Comparison of ENCODE assay signal across 16 cellular contexts in genomic region chr5:122424211-122424610, GRCh38.
DNase-seq lines count a peak whose midpoint lies in the region; ATAC-seq and TF ChIP-seq lines count a peak whose summit lies in the region.
"Had no signal": no experiment of that assay in that cellular context is flagged by ENCODE, and none has a peak within 500 bp of the region (broad histone marks: within the 10 kb centered on the region; RNA-seq: fewer than 3 reads in every experiment).

No MANE protein-coding gene starts in this region.

- H3K27ac Mint-ChIP-seq in chondrocyte (ENCODE audit: unreplicated experiment) = no peak overlapping the region

- H3K27me3 Mint-ChIP-seq in chondrocyte (ENCODE audit: low read depth) = no peaks in the 10 kb centered on the region

- peaks cover 3% of the 10 kb centered on the region for H3K36me3 Mint-ChIP-seq in chondrocyte (ENCODE audit: low read depth)

- no peak overlapping the region for H3K4me3 Mint-ChIP-seq in chondrocyte (ENCODE audit: unreplicated experiment)

- no peak for TF ChIP-seq CTCF in chondrocyte (IDR thresholded peaks at IDR 0.05)

- intact Hi-C loops in left colon (cut with DNase I, micrococcal nuclease) = no loop called here

- no peaks in the 10 kb centered on the region for H3K27me3 ChIP-seq in HUES48 (ENCODE audit: control insufficient read depth, insufficient read depth, low read length)
- H3K27me3 ChIP-seq: SJCRH30 had no signal

- DNase-seq in DMS 273 treated with DMSO at 0.1 percent for 48 hours (lab: John Stamatoyannopoulos, UW) (peak; percentile 64), cerebellar cortex (ENCODE audit: low spot score) (peak; percentile 45), pons (ENCODE audit: low spot score) (peak; percentile 28), left colon (no peak), chondrocyte (ENCODE audit: low spot score) (no peak)
- DNase-seq: Caco-2, GDM1, GM23248, MV-4-11, NCI-H146, NCI-H2081 treated with DMSO at 0.1 percent for 48 hours, OCI-M1, SJCRH30 had no signal

- H3K27ac ChIP-seq in HUES48 (ENCODE audit: low read depth, low read length) = peak overlapping the region; percentile 34
- H3K27ac ChIP-seq: GM23248, RWPE1, SJCRH30 had no signal

- H3K4me1 ChIP-seq in HUES48 (ENCODE audit: control insufficient read depth, insufficient read depth, low read length) = peaks cover 17% of the 10 kb centered on the region
- H3K4me1 ChIP-seq: SJCRH30 had no signal

- no peak overlapping the region for H3K9ac ChIP-seq in HUES48 (ENCODE audit: low read depth, low read length)
- H3K9ac ChIP-seq: GM23248 had no signal

- H3K9me3 ChIP-seq in HUES48 (ENCODE audit: control insufficient read depth, insufficient read depth, low read length) = peaks cover 3% of the 10 kb centered on the region; the same call in 1 of the 2 replicates
- H3K9me3 ChIP-seq: Caco-2, SJCRH30 had no signal

- H3K4me1 Mint-ChIP-seq in chondrocyte (ENCODE audit: low read depth) = no peaks in the 10 kb centered on the region

- no peak overlapping the region for H3K4me3 ChIP-seq in HUES48 (ENCODE audit: low read depth, low read length)
- H3K4me3 ChIP-seq: GM23248, SJCRH30 had no signal

- H3K9me3 Mint-ChIP-seq in chondrocyte (ENCODE audit: low read depth) = peaks cover 5% of the 10 kb centered on the region

- no peak for ATAC-seq in left colon
- ATAC-seq in activated CD4-positive, CD25-positive, alpha-beta regulatory T cell treated with anti-CD3 and anti-CD28 coated beads, Interleukin-2, amount 50 U/mL, for 24 hours = no peak

- H3K36me3 ChIP-seq in HUES48 (ENCODE audit: control insufficient read depth, insufficient read depth, low read length) = no peaks in the 10 kb centered on the region
- H3K36me3 ChIP-seq: SJCRH30 had no signal

Comparison
In these comparisons a context has a peak if more than half of its experiments do, and no peak if none do; other contexts are left out.
1. DNase-seq: peak in DMS 273 treated with DMSO at 0.1 percent for 48 hours (single experiment), cerebellar cortex (single experiment) and pons (single experiment); none in left colon (0 of 2) and chondrocyte (single experiment).